Comparison of ENCODE assay signal across 1 cellular context in genomic region chr7:99224263-99224947, GRCh38.
TF ChIP-seq lines count a peak whose summit lies in the region.

No MANE protein-coding gene starts in this region.

TF ChIP-seq in HCT116, 20 proteins besides CTCF, POLR2A, EP300 and RAD21 (continued from another document):
- TF ChIP-seq, protein P1, sequence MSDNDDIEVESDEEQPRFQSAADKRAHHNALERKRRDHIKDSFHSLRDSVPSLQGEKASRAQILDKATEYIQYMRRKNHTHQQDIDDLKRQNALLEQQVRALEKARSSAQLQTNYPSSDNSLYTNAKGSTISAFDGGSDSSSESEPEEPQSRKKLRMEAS (IDR thresholded peaks at IDR 0.05): peak; percentile 26; the same call in 1 of the 2 replicates
- peak; percentile 83 for TF ChIP-seq FOSL1 (IDR thresholded peaks at IDR 0.05; ENCODE audit: low read depth)
TF ChIP-seq in HCT116: peak in this region for 6.
